In the genomic region with DNA sequence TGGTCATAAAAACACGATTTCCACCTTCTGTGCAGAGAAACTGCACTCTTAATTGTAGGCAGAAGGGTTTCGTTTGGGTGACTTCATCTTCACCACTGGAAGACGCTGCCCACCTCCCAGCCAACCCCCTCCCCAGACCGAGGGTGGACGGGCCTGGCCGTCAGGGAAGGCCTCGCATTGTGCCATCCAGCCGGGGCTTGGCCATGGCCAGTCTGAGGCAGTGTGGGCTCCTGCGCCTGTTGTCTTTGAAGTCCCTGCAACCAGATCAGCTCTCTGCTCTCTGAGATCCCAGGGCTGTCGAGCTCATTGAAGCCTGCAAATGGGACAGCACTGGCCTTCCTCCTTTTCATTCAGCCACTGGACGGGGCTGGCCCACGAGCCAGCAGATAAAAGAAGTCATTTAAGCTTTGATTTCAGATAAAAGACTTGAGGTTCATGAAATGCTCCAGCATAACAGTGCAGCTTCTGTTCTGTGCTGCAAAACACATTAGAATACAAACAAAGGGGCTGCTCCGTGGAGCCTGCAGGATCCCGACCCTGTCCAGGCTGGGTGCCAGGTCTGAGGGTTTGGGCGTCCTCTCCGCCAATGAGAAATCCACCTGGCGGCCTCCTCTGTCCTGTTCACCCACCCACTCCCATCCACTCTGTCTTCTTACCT, we compare ENCODE assay signal across 14 cellular contexts.
DNase-seq lines count a peak whose midpoint lies in the region; ATAC-seq and TF ChIP-seq lines count a peak whose summit lies in the region.
"Had no signal": no experiment of that assay in that cellular context is flagged by ENCODE, and none has a peak within 500 bp of the region (broad histone marks: within the 10 kb centered on the region; RNA-seq: fewer than 3 reads in every experiment).

No MANE protein-coding gene starts in this region.

- peak overlapping the region; percentile 11 for H3K4me3 Mint-ChIP-seq in CD8-positive, alpha-beta T cell
- no peak overlapping the region for H3K4me3 Mint-ChIP-seq in stimulated activated naive B cell treated with anti-CD40 and anti-IgM and Interleukin-4, amounts not matched to agents 10 μg/mL and 1 μg/mL and 100 μg/mL, for 72 hours
- H3K4me3 Mint-ChIP-seq: activated T-cell treated with anti-CD3 and anti-CD28 coated beads, Interleukin-2, amount 50 U/mL, for 4 hours had no signal

- no peak for TF ChIP-seq CTCF in CD8-positive, alpha-beta T cell (IDR thresholded peaks at IDR 0.05)
- TF ChIP-seq CTCF in ascending aorta (IDR thresholded peaks at IDR 0.05): no peak
- TF ChIP-seq CTCF in MM.1S (IDR thresholded peaks at IDR 0.05; ENCODE audit: low read length): no peak

- WGBS in mesodermal cell (ENCODE audit: insufficient coverage in 2 of 2), 2 experiments: 57 to 61% methylated on average over 11 to 15 of the region's 17 CpGs

- peaks cover 58% of the 10 kb centered on the region for H3K4me1 Mint-ChIP-seq in CD8-positive, alpha-beta T cell (ENCODE audit: low read depth)
- H3K4me1 Mint-ChIP-seq in stimulated activated naive B cell treated with anti-CD40 and anti-IgM and Interleukin-4, amounts not matched to agents 10 μg/mL and 1 μg/mL and 100 μg/mL, for 72 hours: peaks cover 7 to 32% of the 10 kb centered on the region in 2 donors

- no peaks in the 10 kb centered on the region for H3K9me2 ChIP-seq in MM.1S (replicated peaks; ENCODE audit: insufficient read depth, low read length)

- no peaks in the 10 kb centered on the region for H3K9me3 ChIP-seq in CD8-positive, alpha-beta T cell (ENCODE audit: low read length)
- H3K9me3 ChIP-seq in HUES48 (ENCODE audit: control insufficient read depth, insufficient read depth, low read length): no peaks in the 10 kb centered on the region
- no peaks in the 10 kb centered on the region for H3K9me3 ChIP-seq in ascending aorta
- no peaks in the 10 kb centered on the region for H3K9me3 ChIP-seq in mesodermal cell (ENCODE audit: control insufficient read depth, low read length)
- H3K9me3 ChIP-seq in MM.1S (replicated peaks; ENCODE audit: insufficient read depth, low read length): no peaks in the 10 kb centered on the region
- H3K9me3 ChIP-seq: gastroesophageal sphincter had no signal

- intact Hi-C loops in CD8-positive, alpha-beta T cell (cut with DNase I, micrococcal nuclease): loop anchor here in 1 of 2 experiments (5.0 kb wide), 1 partner anchor 35 kb away; no protein-coding TSS in a partner anchor
- intact Hi-C loops in ascending aorta (cut with DNase I): no loop called here

- H3K4me2 ChIP-seq in MM.1S (ENCODE audit: low read depth, low read length): no peak overlapping the region

- no peaks in the 10 kb centered on the region for H3K79me2 ChIP-seq in MM.1S (ENCODE audit: low read length)

- H4K20me1 ChIP-seq in MM.1S (ENCODE audit: insufficient read depth, low read length): no peaks in the 10 kb centered on the region

- H3K27ac ChIP-seq in CD8-positive, alpha-beta T cell (ENCODE audit: low read depth, low read length): no peak overlapping the region
- H3K27ac ChIP-seq in HUES48 (ENCODE audit: low read depth, low read length) (peak overlapping the region; percentile 24), ascending aorta (peak overlapping the region; percentile 51 to 65), mesodermal cell (ENCODE audit: low read depth, low read length, severe bottlenecking) (peak overlapping the region; percentile 45), MM.1S (ENCODE audit: low read length) (no peak overlapping the region)

- no peaks in the 10 kb centered on the region for H3K27me3 ChIP-seq in CD8-positive, alpha-beta T cell (ENCODE audit: insufficient read depth, low read length)
- H3K27me3 ChIP-seq in HUES48 (ENCODE audit: control insufficient read depth, insufficient read depth, low read length): no peaks in the 10 kb centered on the region
- no peaks in the 10 kb centered on the region for H3K27me3 ChIP-seq in ascending aorta
- no peaks in the 10 kb centered on the region for H3K27me3 ChIP-seq in MM.1S (replicated peaks; ENCODE audit: insufficient read depth, low read length)
- H3K27me3 ChIP-seq: gastroesophageal sphincter had no signal

- H3K4me1 ChIP-seq in CD8-positive, alpha-beta T cell (ENCODE audit: insufficient read depth, low read length): peaks cover 9% of the 10 kb centered on the region
- H3K4me1 ChIP-seq in HUES48 (ENCODE audit: control insufficient read depth, insufficient read depth, low read length) (peaks cover 13% of the 10 kb centered on the region; the same call in 1 of the 2 replicates), ascending aorta (peaks cover 0 to 13% of the 10 kb centered on the region in 2 donors), mesodermal cell (ENCODE audit: control insufficient read depth, insufficient read depth, low read length, poor library complexity, severe bottlenecking) (peaks cover 12% of the 10 kb centered on the region), MM.1S (ENCODE audit: low read length) (no peaks in the 10 kb centered on the region)

- ATAC-seq in CD8-positive, alpha-beta T cell: no peak
- no peak for ATAC-seq in stimulated activated naive B cell treated with anti-CD40 and anti-IgM and Interleukin-4, amounts not matched to agents 10 μg/mL and 1 μg/mL and 100 μg/mL, for 72 hours (replicated peaks)
- ATAC-seq: activated T-cell treated with anti-CD3 and anti-CD28 coated beads, Interleukin-2, amount 50 U/mL, for 4 hours had no signal

- H3K9me3 Mint-ChIP-seq in CD8-positive, alpha-beta T cell: peaks cover 8% of the 10 kb centered on the region
- peaks cover 3 to 5% of the 10 kb centered on the region in 2 donors for H3K9me3 Mint-ChIP-seq in stimulated activated naive B cell treated with anti-CD40 and anti-IgM and Interleukin-4, amounts not matched to agents 10 μg/mL and 1 μg/mL and 100 μg/mL, for 72 hours
- H3K9me3 Mint-ChIP-seq: activated T-cell treated with anti-CD3 and anti-CD28 coated beads, Interleukin-2, amount 50 U/mL, for 4 hours had no signal

- POLR2A ChIA-PET in CD8-positive, alpha-beta T cell (lab: Charles Lee): no interaction called here

- H3K36me3 Mint-ChIP-seq in CD8-positive, alpha-beta T cell: peaks cover 60% of the 10 kb centered on the region
- H3K36me3 Mint-ChIP-seq in stimulated activated naive B cell treated with anti-CD40 and anti-IgM and Interleukin-4, amounts not matched to agents 10 μg/mL and 1 μg/mL and 100 μg/mL, for 72 hours: peaks cover 32 to 53% of the 10 kb centered on the region in 2 donors

- no peaks in the 10 kb centered on the region for H3K36me3 ChIP-seq in CD8-positive, alpha-beta T cell (ENCODE audit: insufficient read depth, low read length)
- no peaks in the 10 kb centered on the region for H3K36me3 ChIP-seq in HUES48 (ENCODE audit: control insufficient read depth, insufficient read depth, low read length)
- no peaks in the 10 kb centered on the region for H3K36me3 ChIP-seq in ascending aorta
- H3K36me3 ChIP-seq in mesodermal cell (ENCODE audit: control insufficient read depth, insufficient read depth, low read length): no peaks in the 10 kb centered on the region
- no peaks in the 10 kb centered on the region for H3K36me3 ChIP-seq in MM.1S (replicated peaks; ENCODE audit: insufficient read depth, low read length)
- H3K36me3 ChIP-seq: gastroesophageal sphincter had no signal

- CTCF ChIA-PET in CD8-positive, alpha-beta T cell (lab: Charles Lee): no interaction called here

- DNase-seq in CD8-positive, alpha-beta T cell: no peak
- DNase-seq in ascending aorta (ENCODE audit: low spot score in 2 of 2): peak in 1 of 2 donors; percentile 58
- DNase-seq in stimulated activated naive B cell treated with anti-CD40 and anti-IgM and Interleukin-4, amounts not matched to agents 10 μg/mL and 1 μg/mL and 100 μg/mL, for 72 hours: no peak
- no peak for DNase-seq in NCI-H146 (lab: John Stamatoyannopoulos, UW)
- no peak for DNase-seq in MM.1S
- DNase-seq in NCI-H524 treated with DMSO at 0.1 percent for 48 hours (lab: John Stamatoyannopoulos, UW): no peak
- DNase-seq: activated T-cell treated with anti-CD3 and anti-CD28 coated beads, Interleukin-2, amount 50 U/mL, for 4 hours; Calu3; KG1; mammary epithelial cell had no signal

- H3K27me3 Mint-ChIP-seq in CD8-positive, alpha-beta T cell (ENCODE audit: low read depth): no peaks in the 10 kb centered on the region
- no peaks in the 10 kb centered on the region for H3K27me3 Mint-ChIP-seq in stimulated activated naive B cell treated with anti-CD40 and anti-IgM and Interleukin-4, amounts not matched to agents 10 μg/mL and 1 μg/mL and 100 μg/mL, for 72 hours

- H3F3A ChIP-seq in MM.1S (ENCODE audit: insufficient read depth, low read length): no peaks in the 10 kb centered on the region

- H2AFZ ChIP-seq in MM.1S (ENCODE audit: low read length): no peak overlapping the region

- peak overlapping the region; percentile 68 for H3K27ac Mint-ChIP-seq in CD8-positive, alpha-beta T cell
- H3K27ac Mint-ChIP-seq in stimulated activated naive B cell treated with anti-CD40 and anti-IgM and Interleukin-4, amounts not matched to agents 10 μg/mL and 1 μg/mL and 100 μg/mL, for 72 hours: no peak overlapping the region

- no peak overlapping the region for H3K4me3 ChIP-seq in CD8-positive, alpha-beta T cell (ENCODE audit: low read depth, low read length)
- H3K4me3 ChIP-seq in HUES48 (ENCODE audit: low read depth, low read length): no peak overlapping the region
- H3K4me3 ChIP-seq in ascending aorta: no peak overlapping the region
- H3K4me3 ChIP-seq in mesodermal cell (ENCODE audit: extremely low read depth, insufficient read depth, low read length, poor library complexity, severe bottlenecking): no peak overlapping the region
- H3K4me3 ChIP-seq in MM.1S (ENCODE audit: low read length): no peak overlapping the region
- H3K4me3 ChIP-seq: coronary artery, gastroesophageal sphincter had no signal

- H3K9ac ChIP-seq in HUES48 (ENCODE audit: low read depth, low read length) (no peak overlapping the region), MM.1S (ENCODE audit: low read length) (no peak overlapping the region)

Comparison
In these comparisons a context has a peak if more than half of its experiments do, and no peak if none do; other contexts are left out.
1. H3K27ac ChIP-seq: peak in HUES48 (single experiment), ascending aorta (2 of 2) and mesodermal cell (single experiment); none in CD8-positive, alpha-beta T cell (single experiment) and MM.1S (single experiment).